In genomic region chr11:117328414-117329010, GRCh38 we compare ENCODE assay signal across 8 cellular contexts. TPM values are rescaled to one million over a fixed set of nuclear protein-coding genes. Genes with fewer than 3 reads are reported as not detected.
DNase-seq lines count a peak whose midpoint lies in the region; ATAC-seq, FAIRE-seq and TF ChIP-seq lines count a peak whose summit lies in the region.

No MANE protein-coding gene starts in this region.

- DNase-seq in G401 (ENCODE audit: low spot score): peak; percentile 66
- DNase-seq in HFFc6: peak; percentile 30
- DNase-seq in NT2/D1 (ENCODE audit: low read depth, low spot score): no peak
- peak; percentile 55 for DNase-seq in dermis blood vessel endothelial cell
- no peak for DNase-seq in lower lobe of right lung
- peak; percentile 4 for DNase-seq in urothelium cell line (ENCODE audit: low spot score)
- DNase-seq in activated CD4-positive, CD25-positive, alpha-beta regulatory T cell (lab: John Stamatoyannopoulos, UW): no peak
- DNase-seq in stimulated activated naive CD4-positive, alpha-beta T cell treated with Interleukin-2 at 50 U/mL for 16 hours (lab: John Stamatoyannopoulos, UW): no peak

- H3K4me3 ChIP-seq in NT2/D1 (ENCODE audit: insufficient read length, low read depth): peak overlapping the region; percentile 72
- H3K4me3 ChIP-seq in lower lobe of right lung: peak overlapping the region; percentile 80

- H3K27me3 ChIP-seq in NT2/D1 (ENCODE audit: insufficient read depth, insufficient read length): no peaks in the 10 kb centered on the region
- no peaks in the 10 kb centered on the region for H3K27me3 ChIP-seq in lower lobe of right lung (ENCODE audit: low read depth)

- H3K27ac Mint-ChIP-seq in HFFc6: no peak overlapping the region

- TF ChIP-seq CTCF in HFFc6 (IDR thresholded peaks at IDR 0.05) (no peak), lower lobe of right lung (IDR thresholded peaks at IDR 0.05) (no peak)

- peak overlapping the region; percentile 81 for H3K9ac ChIP-seq in NT2/D1 (ENCODE audit: insufficient read length, low read depth)

- H3K27ac ChIP-seq in lower lobe of right lung: peak overlapping the region; percentile 93

- H3K9me3 Mint-ChIP-seq in HFFc6: no peaks in the 10 kb centered on the region

- H3K4me1 ChIP-seq in NT2/D1 (ENCODE audit: insufficient read depth, insufficient read length): peaks cover 2% of the 10 kb centered on the region
- H3K4me1 ChIP-seq in lower lobe of right lung: peaks cover 24% of the 10 kb centered on the region

- no peak overlapping the region for H3K4me3 Mint-ChIP-seq in HFFc6

- peaks cover 4% of the 10 kb centered on the region; the same call in 1 of the 2 replicates for H3K36me3 Mint-ChIP-seq in HFFc6 (ENCODE audit: low read depth)

- peaks cover 5% of the 10 kb centered on the region for H3K36me3 ChIP-seq in NT2/D1 (ENCODE audit: insufficient read depth, insufficient read length, low read length)
- H3K36me3 ChIP-seq in lower lobe of right lung: no peaks in the 10 kb centered on the region

- H3K9me3 ChIP-seq in NT2/D1 (ENCODE audit: insufficient read depth, low read length): no peaks in the 10 kb centered on the region
- H3K9me3 ChIP-seq in lower lobe of right lung: no peaks in the 10 kb centered on the region

- no peaks in the 10 kb centered on the region; the same call in none of the 2 replicates for H3K4me1 Mint-ChIP-seq in HFFc6 (ENCODE audit: low read depth)

- FAIRE-seq in urothelium cell line (lab: Jason Lieb, UNC): no peak

- H3K27me3 Mint-ChIP-seq in HFFc6 (ENCODE audit: insufficient read depth): no peaks in the 10 kb centered on the region

- peak; percentile 43 to 64 for ATAC-seq in lower lobe of right lung

- intact Hi-C loops in lower lobe of right lung (cut with DNase I): no loop called here

- in situ Hi-C loops in G401 (cut with HindIII; ENCODE audit: low sequenced_read_pairs): no loop called here

RNA-seq across cellular contexts. Expression of gene CEP164, which starts 0.9 kb away (rescaled TPM):
- total RNA-seq in G401 (2014; rRNA removed; shearing (Covaris generic)): 49.5 and 54.7 TPM in 2 replicates
- total RNA-seq in HFFc6 (2021; fragmentation: NEBNext Ultra II Directional; extraction: Animal tissue kit (Norgen Biotek cat#: 25700)): 10 to 100 TPM; 29.0 to 35.6 (median 33.0) TPM
- total RNA-seq in dermis blood vessel endothelial cell (24.0 and 28.0 TPM in 2 replicates), lower lobe of right lung (27.3 TPM)

RNA-seq across cellular contexts. Expression of gene BACE1, which starts 12.5 kb away (rescaled TPM):
- 2.3 and 9.7 TPM in 2 replicates for total RNA-seq in G401 (2014; rRNA removed; shearing (Covaris generic))
- 10 to 100 TPM; 59.6 to 80.8 (median 70.7) TPM for total RNA-seq in HFFc6 (2021; fragmentation: NEBNext Ultra II Directional; extraction: Animal tissue kit (Norgen Biotek cat#: 25700))
- 7.1 and 17.0 TPM in 2 replicates for total RNA-seq in dermis blood vessel endothelial cell
- total RNA-seq in lower lobe of right lung: 28.4 TPM

RNA-seq across cellular contexts. Expression of gene BACE1-AS, which starts 37.4 kb away (rescaled TPM):
- total RNA-seq in G401 (2014; rRNA removed; shearing (Covaris generic)): 0.98 and 4.2 TPM in 2 replicates
- total RNA-seq in HFFc6 (2021; fragmentation: NEBNext Ultra II Directional; extraction: Animal tissue kit (Norgen Biotek cat#: 25700)): 1 to 10 TPM; 4.3 to 6.4 (median 5.7) TPM
- total RNA-seq in dermis blood vessel endothelial cell (2.4 and 3.1 TPM in 2 replicates), lower lobe of right lung (8.6 TPM)

Comparison
In these comparisons a context has a peak if more than half of its experiments do, and no peak if none do; other contexts are left out.
1. DNase-seq: peak in G401 (single experiment), HFFc6 (single experiment), dermis blood vessel endothelial cell (single experiment) and urothelium cell line (single experiment); none in NT2/D1 (single experiment), lower lobe of right lung (single experiment), activated CD4-positive, CD25-positive, alpha-beta regulatory T cell (0 of 4) and stimulated activated naive CD4-positive, alpha-beta T cell treated with Interleukin-2 at 50 U/mL for 16 hours (single experiment).